In genomic region chr1:112618114-112618720, GRCh38 we compare ENCODE assay signal across 2 cellular contexts.
TF ChIP-seq lines count a peak whose summit lies in the region.

No MANE protein-coding gene starts in this region.

TF ChIP-seq in endothelial cell of umbilical vein, 7 proteins besides CTCF, POLR2A, EP300 and RAD21 (continued from another document):
- TF ChIP-seq MAX (IDR thresholded peaks at IDR 0.05; ENCODE audit: insufficient read depth, insufficient read length): no peak
- no peak for TF ChIP-seq GATA2 (IDR thresholded peaks at IDR 0.05; ENCODE audit: insufficient read depth, insufficient read length, low read depth, low read length)
- no peak for TF ChIP-seq FOS (IDR thresholded peaks at IDR 0.05; ENCODE audit: borderline replicate concordance, insufficient read depth, low read length)
- TF ChIP-seq EZH2 (IDR thresholded peaks at IDR 0.05; ENCODE audit: borderline replicate concordance, low read depth, low read length, severe bottlenecking): no peak

TF ChIP-seq in neural cell, 6 proteins besides CTCF, POLR2A, EP300 and RAD21 (continued from another document):
- no peak for TF ChIP-seq REST (IDR thresholded peaks at IDR 0.05; ENCODE audit: borderline replicate concordance)
